In genomic region chr6:169213814-169214520, GRCh38 we compare ENCODE assay signal across 11 cellular contexts. TPM values are rescaled to one million over a fixed set of nuclear protein-coding genes. Genes with fewer than 3 reads are reported as not detected.
DNase-seq lines count a peak whose midpoint lies in the region; ATAC-seq, FAIRE-seq and TF ChIP-seq lines count a peak whose summit lies in the region.
"Had no signal": no experiment of that assay in that cellular context is flagged by ENCODE, and none has a peak within 500 bp of the region (broad histone marks: within the 10 kb centered on the region; RNA-seq: fewer than 3 reads in every experiment).

No MANE protein-coding gene starts in this region.

- no peak for FAIRE-seq in HTR-8/SVneo (lab: Jason Lieb, UNC)

- ATAC-seq in CD4-positive, alpha-beta T cell (ENCODE audit: poor library complexity): no peak
- ATAC-seq in right cardiac atrium (peak; percentile 1 to 9), sciatic nerve (peak; percentile 11)

- CTCF ChIA-PET in CD4-positive, alpha-beta T cell (lab: Charles Lee): interaction anchor here (0.7 kb wide), 1 partner anchor 537 kb away, joined by 4 read pairs; the partner anchor contains the start of genes DYNLT2 and ERMARD

- no peak overlapping the region for H3K4me3 Mint-ChIP-seq in CD4-positive, alpha-beta T cell

- peak overlapping the region; percentile 65 for H3K27ac Mint-ChIP-seq in CD4-positive, alpha-beta T cell

- no peaks in the 10 kb centered on the region for H3K9me3 ChIP-seq in CD4-positive, alpha-beta T cell (ENCODE audit: control insufficient read depth, low read length)
- H3K9me3 ChIP-seq in SJCRH30 (replicated peaks): 0 out of 2 replicates have a peak, but pooled peaks cover 8% of the 10 kb centered on the region
- no peaks in the 10 kb centered on the region for H3K9me3 ChIP-seq in right cardiac atrium (ENCODE audit: control insufficient read depth, low read length)

- TF ChIP-seq CTCF in CD4-positive, alpha-beta T cell (IDR thresholded peaks at IDR 0.05): no peak

- no peak overlapping the region for H3K27ac ChIP-seq in CD4-positive, alpha-beta T cell (ENCODE audit: low read depth, low read length)
- H3K27ac ChIP-seq in SJCRH30 (peak overlapping the region; percentile 40), right cardiac atrium (ENCODE audit: low read length) (peak overlapping the region; percentile 83)
- H3K27ac ChIP-seq: SK-N-MC had no signal

- 91% methylated on average over 27 of the region's 27 CpGs for WGBS in right cardiac atrium

- H3K4me1 Mint-ChIP-seq in CD4-positive, alpha-beta T cell (ENCODE audit: low read depth): peaks cover 25% of the 10 kb centered on the region

- peaks cover 11% of the 10 kb centered on the region; the same call in 1 of the 2 replicates for H3K4me1 ChIP-seq in SJCRH30
- no peaks in the 10 kb centered on the region for H3K4me1 ChIP-seq in right cardiac atrium (ENCODE audit: control insufficient read depth, insufficient read depth, low read length)

- H3K27me3 ChIP-seq in CD4-positive, alpha-beta T cell (ENCODE audit: control insufficient read depth, insufficient read depth, low read length): no peaks in the 10 kb centered on the region
- H3K27me3 ChIP-seq in SJCRH30 (no peaks in the 10 kb centered on the region), right cardiac atrium (ENCODE audit: control insufficient read depth, insufficient read depth) (no peaks in the 10 kb centered on the region)

- POLR2A ChIA-PET in CD4-positive, alpha-beta T cell (lab: Charles Lee): interaction anchor here (0.8 to 1.2 kb wide), 3 partner anchors 441 to 1343 kb away, joined by 3 to 4 read pairs (median 3); no protein-coding TSS in a partner anchor

- intact Hi-C loops in CD4-positive, alpha-beta T cell (cut with DNase I, micrococcal nuclease): loop anchor here (2.0 to 5.0 kb wide), 6 partner anchors 322 to 1338 kb away; partner anchors contain the start of genes C6orf120 (in 1 of the 2), FAM120B (in 1 of the 2), PSMB1 (in 1 of the 2) and TBP (in 1 of the 2)
- intact Hi-C loops in right cardiac atrium (cut with DNase I) (loop anchor here in 1 of 4 donors (10.0 kb wide), 1 partner anchor 49 kb away; no protein-coding TSS in a partner anchor), sciatic nerve (cut with DNase I) (loop anchor here (5.0 kb wide), 1 partner anchor 148 kb away; no protein-coding TSS in a partner anchor)

- no peaks in the 10 kb centered on the region for H3K27me3 Mint-ChIP-seq in CD4-positive, alpha-beta T cell
- H3K27me3 Mint-ChIP-seq: memory B cell had no signal

- no peaks in the 10 kb centered on the region for H3K36me3 Mint-ChIP-seq in CD4-positive, alpha-beta T cell (ENCODE audit: low read depth)

- H3K4me3 ChIP-seq in SJCRH30 (peak overlapping the region; percentile 51; the same call in 1 of the 2 replicates), right cardiac atrium (ENCODE audit: low read length) (no peak overlapping the region)

- DNase-seq in CD4-positive, alpha-beta T cell: no peak
- DNase-seq in SJCRH30: no peak
- peak in 2 of 3 donors; percentile 64 to 69 for DNase-seq in right cardiac atrium
- DNase-seq in sciatic nerve (ENCODE audit: low spot score): peak; percentile 73
- DNase-seq in HTR-8/SVneo (ENCODE audit: insufficient read length, low spot score): no peak
- no peak for DNase-seq in NCI-H748 treated with DMSO at 0.1 percent for 48 hours (lab: John Stamatoyannopoulos, UW)
- no peak for DNase-seq in NCI-H2029 (lab: John Stamatoyannopoulos, UW)
- DNase-seq in NOMO-1 treated with dmso at 0.1 percent for 144 hours (lab: John Stamatoyannopoulos, UW; ENCODE audit: unreplicated experiment): no peak
- DNase-seq: NCI-H1092 treated with DMSO at 0.1 percent for 48 hours had no signal

- H3K36me3 ChIP-seq in SJCRH30: 0 out of 2 replicates have a peak, but pooled peaks cover 2% of the 10 kb centered on the region

- peaks cover 11% of the 10 kb centered on the region for H3K9me3 Mint-ChIP-seq in CD4-positive, alpha-beta T cell

RNA-seq across cellular contexts. Expression of gene THBS2, which starts 39.7 kb away (rescaled TPM):
- total RNA-seq in CD4-positive, alpha-beta T cell: not detected
- total RNA-seq in SJCRH30 (2014; rRNA removed; shearing (Covaris generic)): 0.18 and 0.28 TPM in 2 replicates
- 10 to 100 TPM; 14.4 to 38.8 (median 23.7) TPM for total RNA-seq in right cardiac atrium
- polyA plus RNA-seq in right cardiac atrium: 8.7 TPM
- 104 TPM for total RNA-seq in sciatic nerve

Comparison
In these comparisons a context has a peak if more than half of its experiments do, and no peak if none do; other contexts are left out.
1. DNase-seq: peak in right cardiac atrium (2 of 3) and sciatic nerve (single experiment); none in CD4-positive, alpha-beta T cell (0 of 10), SJCRH30 (0 of 2), HTR-8/SVneo (single experiment), NCI-H748 treated with DMSO at 0.1 percent for 48 hours (single experiment), NCI-H2029 (single experiment) and NOMO-1 treated with dmso at 0.1 percent for 144 hours (single experiment).
2. RNA of gene THBS2, which starts 39.7 kb away (total RNA-seq): 104 TPM in sciatic nerve (single experiment) and 14.4 to 38.8 TPM in right cardiac atrium; 0.18 to 0.28 TPM in SJCRH30 and not detected in CD4-positive, alpha-beta T cell; every median in the first group is over 10 times any median in the second.